Comparison of ENCODE assay signal across 1 cellular context in the genomic region with DNA sequence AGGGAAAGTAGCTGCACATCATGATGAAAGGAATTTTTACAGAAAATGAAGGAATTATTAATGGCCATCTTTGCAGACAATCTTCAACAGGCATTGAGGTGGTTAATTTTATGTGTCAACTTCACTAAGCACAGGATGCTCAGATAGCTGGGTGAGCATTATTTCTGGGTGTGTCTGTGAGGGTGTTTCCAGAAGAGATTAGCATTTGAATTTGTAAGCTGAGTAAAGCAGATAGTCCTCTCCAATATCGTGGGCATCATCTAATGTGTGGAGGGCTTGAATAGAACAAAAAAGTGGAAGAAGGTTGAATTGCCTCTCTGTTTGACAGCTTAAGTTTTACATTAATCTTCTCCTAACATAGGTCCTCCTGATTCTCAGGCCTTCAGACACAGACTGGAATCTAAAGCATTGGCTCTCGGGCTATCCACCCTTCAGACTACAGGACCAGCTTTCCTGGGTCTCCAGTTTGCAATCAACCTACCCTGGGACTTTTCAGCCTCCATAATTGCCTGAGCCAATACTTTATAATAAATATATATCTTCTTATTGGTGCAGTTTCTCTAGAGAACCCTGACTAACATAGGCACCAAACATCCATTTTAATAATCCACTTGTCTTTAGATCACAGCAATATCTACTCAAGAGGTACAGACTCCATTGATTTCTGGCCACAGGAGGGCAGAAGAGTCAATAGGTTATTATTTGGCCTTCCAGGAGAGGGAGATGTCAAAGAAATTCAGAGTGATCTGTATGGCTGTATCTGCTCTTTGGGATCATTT.
TF ChIP-seq lines count a peak whose summit lies in the region.

No MANE protein-coding gene starts in this region.

TF ChIP-seq in HCT116, 20 proteins besides CTCF, POLR2A, EP300 and RAD21:
- no peak for TF ChIP-seq EGR1 (IDR thresholded peaks at IDR 0.05; ENCODE audit: low read depth)
- TF ChIP-seq FOSL1 (IDR thresholded peaks at IDR 0.05; ENCODE audit: low read depth) = no peak
- no peak for TF ChIP-seq POLR2AphosphoS5 (IDR thresholded peaks at IDR 0.05; ENCODE audit: low read depth, low read length)
- TF ChIP-seq, protein P1, sequence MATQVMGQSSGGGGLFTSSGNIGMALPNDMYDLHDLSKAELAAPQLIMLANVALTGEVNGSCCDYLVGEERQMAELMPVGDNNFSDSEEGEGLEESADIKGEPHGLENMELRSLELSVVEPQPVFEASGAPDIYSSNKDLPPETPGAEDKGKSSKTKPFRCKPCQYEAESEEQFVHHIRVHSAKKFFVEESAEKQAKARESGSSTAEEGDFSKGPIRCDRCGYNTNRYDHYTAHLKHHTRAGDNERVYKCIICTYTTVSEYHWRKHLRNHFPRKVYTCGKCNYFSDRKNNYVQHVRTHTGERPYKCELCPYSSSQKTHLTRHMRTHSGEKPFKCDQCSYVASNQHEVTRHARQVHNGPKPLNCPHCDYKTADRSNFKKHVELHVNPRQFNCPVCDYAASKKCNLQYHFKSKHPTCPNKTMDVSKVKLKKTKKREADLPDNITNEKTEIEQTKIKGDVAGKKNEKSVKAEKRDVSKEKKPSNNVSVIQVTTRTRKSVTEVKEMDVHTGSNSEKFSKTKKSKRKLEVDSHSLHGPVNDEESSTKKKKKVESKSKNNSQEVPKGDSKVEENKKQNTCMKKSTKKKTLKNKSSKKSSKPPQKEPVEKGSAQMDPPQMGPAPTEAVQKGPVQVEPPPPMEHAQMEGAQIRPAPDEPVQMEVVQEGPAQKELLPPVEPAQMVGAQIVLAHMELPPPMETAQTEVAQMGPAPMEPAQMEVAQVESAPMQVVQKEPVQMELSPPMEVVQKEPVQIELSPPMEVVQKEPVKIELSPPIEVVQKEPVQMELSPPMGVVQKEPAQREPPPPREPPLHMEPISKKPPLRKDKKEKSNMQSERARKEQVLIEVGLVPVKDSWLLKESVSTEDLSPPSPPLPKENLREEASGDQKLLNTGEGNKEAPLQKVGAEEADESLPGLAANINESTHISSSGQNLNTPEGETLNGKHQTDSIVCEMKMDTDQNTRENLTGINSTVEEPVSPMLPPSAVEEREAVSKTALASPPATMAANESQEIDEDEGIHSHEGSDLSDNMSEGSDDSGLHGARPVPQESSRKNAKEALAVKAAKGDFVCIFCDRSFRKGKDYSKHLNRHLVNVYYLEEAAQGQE (IDR thresholded peaks at IDR 0.05; ENCODE audit: low read depth) = no peak
- no peak for TF ChIP-seq TCF7L2 (IDR thresholded peaks at IDR 0.05; ENCODE audit: borderline replicate concordance, extremely low read depth, insufficient read depth, insufficient read length)
- TF ChIP-seq ZNF274 (IDR thresholded peaks at IDR 0.05; ENCODE audit: low read depth, low read length) = no peak
- TF ChIP-seq EZH2phosphoT487 (IDR thresholded peaks at IDR 0.05; ENCODE audit: borderline replicate concordance) = no peak
- TF ChIP-seq YY1 (IDR thresholded peaks at IDR 0.05; ENCODE audit: extremely low read depth, insufficient replicate concordance, low read depth, low read length) = no peak
- TF ChIP-seq CEBPB (IDR thresholded peaks at IDR 0.05; ENCODE audit: low read depth) = no peak
- TF ChIP-seq, protein P2, sequence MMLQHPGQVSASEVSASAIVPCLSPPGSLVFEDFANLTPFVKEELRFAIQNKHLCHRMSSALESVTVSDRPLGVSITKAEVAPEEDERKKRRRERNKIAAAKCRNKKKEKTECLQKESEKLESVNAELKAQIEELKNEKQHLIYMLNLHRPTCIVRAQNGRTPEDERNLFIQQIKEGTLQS (IDR thresholded peaks at IDR 0.05) = no peak
- TF ChIP-seq SIN3A (IDR thresholded peaks at IDR 0.05; ENCODE audit: low read depth) = no peak
- TF ChIP-seq EZH2 (IDR thresholded peaks at IDR 0.05) = no peak
- TF ChIP-seq ELF1 (IDR thresholded peaks at IDR 0.05; ENCODE audit: borderline replicate concordance, low read depth) = no peak
